Comparison of ENCODE assay signal across 31 cellular contexts in genomic region chr15:57941816-57942215, GRCh38.
A peak's percentile ranks its signal among the peaks of the same experiment; 100 is the strongest.
DNase-seq lines count a peak whose midpoint lies in the region; ATAC-seq, FAIRE-seq and TF ChIP-seq lines count a peak whose summit lies in the region.
"Had no signal": no experiment of that assay in that cellular context is flagged by ENCODE, and none has a peak within 500 bp of the region (broad histone marks: within the 10 kb centered on the region; RNA-seq: fewer than 3 reads in every experiment).

No MANE protein-coding gene starts in this region.

- no peak for ATAC-seq in K562
- ATAC-seq in omental fat pad (ENCODE audit: low FRiP score), result no peak
- ATAC-seq: A549; CD8-positive, alpha-beta T cell had no signal

- H3K9me1 ChIP-seq in K562 (ENCODE audit: control insufficient read depth, insufficient read depth, low read length), result no peaks in the 10 kb centered on the region

- CTCF ChIA-PET in K562 (lab: Yijun Ruan, JAX; ENCODE audit: low intra/inter-chr PET ratio), result no interaction called here

- H3K4me1 ChIP-seq in K562 (replicated peaks in 1 of 2; ENCODE audit: control insufficient read depth in 2 of 2, insufficient read depth in 2 of 2, low read length in 2 of 2) (peaks cover 0 to 3% of the 10 kb centered on the region in 2 experiments; a peak in 2 of 5 replicates), breast epithelium (no peaks in the 10 kb centered on the region)
- H3K4me1 ChIP-seq: A549; BE2C; BLaER1; BLaER1 treated with 17β-estradiol and CSF1 and Interleukin-3, amounts not matched to agents 10 nM and 100 nM; Caco-2 had no signal

- H3K4me2 ChIP-seq in K562 (ENCODE audit: insufficient read depth, low read length), result no peak overlapping the region
- H3K4me2 ChIP-seq: A549; BLaER1; BLaER1 treated with 17β-estradiol and CSF1 and Interleukin-3, amounts not matched to agents 10 nM and 100 nM had no signal

- no peak for TF ChIP-seq CTCF in K562 (IDR thresholded peaks at IDR 0.05 in 2 of 3, conservative IDR thresholded peaks at IDR 0.05 in 1 of 3; ENCODE audit: insufficient read depth in 2 of 3, low read depth in 1 of 3, low read length in 3 of 3)
- no peak for TF ChIP-seq CTCF in bronchial epithelial cell (IDR thresholded peaks at IDR 0.05; ENCODE audit: insufficient read depth, low read length, severe bottlenecking)
- TF ChIP-seq CTCF in breast epithelium (IDR thresholded peaks at IDR 0.05), result no peak
- TF ChIP-seq CTCF in omental fat pad (IDR thresholded peaks at IDR 0.05), result no peak

- no peak overlapping the region for H3K9ac ChIP-seq in K562 (ENCODE audit: insufficient read depth in 1 of 2, low read depth in 2 of 2, low read length in 2 of 2)
- H3K9ac ChIP-seq: BLaER1; BLaER1 treated with 17β-estradiol and CSF1 and Interleukin-3, amounts not matched to agents 10 nM and 100 nM had no signal

- 8% methylated on average over 1 of the region's 1 CpG for WGBS in K562 (ENCODE audit: insufficient coverage, low coverage, missing lambda C conversion rate)

- H3K4me3 ChIP-seq in K562 (no peak overlapping the region), bronchial epithelial cell (ENCODE audit: low read depth, low read length) (no peak overlapping the region), breast epithelium (no peak overlapping the region)
- H3K4me3 ChIP-seq: A549; BLaER1; BLaER1 treated with 17β-estradiol and CSF1 and Interleukin-3, amounts not matched to agents 10 nM and 100 nM had no signal

- TF ChIP-seq EP300 in K562 (IDR thresholded peaks at IDR 0.05; ENCODE audit: low read length), result no peak

- DNase-seq in K562 (ENCODE audit: extremely low read depth in 1 of 4, low spot score in 3 of 4), result no peak
- DNase-seq in bronchial epithelial cell (ENCODE audit: low read depth), result no peak
- no peak for DNase-seq in breast epithelium (ENCODE audit: low spot score in 2 of 2)
- DNase-seq in omental fat pad (ENCODE audit: low spot score), result no peak
- DNase-seq: 8988T; ACHN; AML-193; BE2C; C1 segment of cervical spinal cord; Caco-2; Calu3; CD4-positive, alpha-beta memory T cell; CD4-positive, alpha-beta T cell; CD4-positive, CD25-positive, alpha-beta regulatory T cell; CD8-positive, alpha-beta memory T cell; CD8-positive, alpha-beta T cell; COR-L47; DMS 273 treated with DMSO at 0.1 percent for 48 hours; DMS153; DMS53; DMS79; DMS79 treated with DMSO at 0.1 percent for 48 hours; DND-41; EL had no signal

- POLR2A ChIA-PET in K562 (lab: Yijun Ruan, JAX), result interaction anchor here (2.4 kb wide), 1 partner anchor 10 kb away, joined by 9 read pairs; no protein-coding TSS in a partner anchor

- no peaks in the 10 kb centered on the region for H4K20me1 ChIP-seq in K562 (replicated peaks; ENCODE audit: control insufficient read depth, insufficient read depth, low read length)
- H4K20me1 ChIP-seq: BLaER1; BLaER1 treated with 17β-estradiol and CSF1 and Interleukin-3, amounts not matched to agents 10 nM and 100 nM had no signal

- no peaks in the 10 kb centered on the region for H3K36me3 ChIP-seq in K562 (ENCODE audit: control insufficient read depth, insufficient read depth, low read length)
- H3K36me3 ChIP-seq in bronchial epithelial cell (ENCODE audit: control insufficient read depth, insufficient read depth, low read length), result no peaks in the 10 kb centered on the region
- no peaks in the 10 kb centered on the region for H3K36me3 ChIP-seq in breast epithelium
- H3K36me3 ChIP-seq: BE2C; BLaER1; BLaER1 treated with 17β-estradiol and CSF1 and Interleukin-3, amounts not matched to agents 10 nM and 100 nM had no signal

- intact Hi-C loops in K562 (cut with micrococcal nuclease) (no loop called here), breast epithelium (cut with DNase I; ENCODE audit: low total_unique reads) (no loop called here)

- H3K27ac ChIP-seq in K562 (ENCODE audit: extremely low read depth, low read depth, low read length), result no peak overlapping the region
- H3K27ac ChIP-seq in breast epithelium, result no peak overlapping the region
- H3K27ac ChIP-seq: 22Rv1; A549; BLaER1; BLaER1 treated with 17β-estradiol and CSF1 and Interleukin-3, amounts not matched to agents 10 nM and 100 nM; C4-2B had no signal

- no peaks in the 10 kb centered on the region for H3K79me2 ChIP-seq in K562 (ENCODE audit: control insufficient read depth, insufficient read depth, low read length)

- TF ChIP-seq POLR2A in K562 (conservative IDR thresholded peaks at IDR 0.05) (no peak), breast epithelium (IDR thresholded peaks at IDR 0.05) (no peak)

- no TSS peak for BruUV-seq in K562 (replicated peaks; lab: Mats Ljungman, UMichigan)

- H3K9me3 ChIP-seq in K562 (replicated peaks; ENCODE audit: control insufficient read depth, insufficient read depth, low read depth, low read length) (no peaks in the 10 kb centered on the region), breast epithelium (no peaks in the 10 kb centered on the region)
- H3K9me3 ChIP-seq: A549, BE2C, BLaER1, Caco-2 had no signal

- H3K27me3 ChIP-seq in K562 (ENCODE audit: control insufficient read depth in 2 of 2, insufficient read depth in 2 of 2, low read length in 2 of 2) (peaks cover 11 to 15% of the 10 kb centered on the region in 2 experiments; a peak in 4 of 5 replicates), bronchial epithelial cell (ENCODE audit: control insufficient read depth, insufficient read depth, low read length) (peaks cover 1% of the 10 kb centered on the region), breast epithelium (no peaks in the 10 kb centered on the region)
- H3K27me3 ChIP-seq: BE2C; BLaER1; BLaER1 treated with 17β-estradiol and CSF1 and Interleukin-3, amounts not matched to agents 10 nM and 100 nM had no signal

- TF ChIP-seq RAD21 in K562 (CRISPR knock-in tag; conservative IDR thresholded peaks at IDR 0.05 in 1 of 2, IDR thresholded peaks at IDR 0.05 in 1 of 2), result no peak

- FAIRE-seq in K562 (lab: Jason Lieb, UNC) (no peak), bronchial epithelial cell (lab: Jason Lieb, UNC) (peak; percentile 55)
- FAIRE-seq: A204.1, A549, D721Med had no signal

- in situ Hi-C loops in K562 (cut with MboI), result no loop called here

- H2AFZ ChIP-seq in K562 (ENCODE audit: low read depth, low read length), result no peak overlapping the region

TF ChIP-seq in K562, 482 proteins besides CTCF, POLR2A, EP300 and RAD21:
- no peak for TF ChIP-seq NFIX (CRISPR knock-in tag; IDR thresholded peaks at IDR 0.05; ENCODE audit: low read depth)
- peak; percentile 23; the same call in 1 of the 2 replicates for TF ChIP-seq ARID1B (IDR thresholded peaks at IDR 0.05)
- TF ChIP-seq CTBP1 (IDR thresholded peaks at IDR 0.05; ENCODE audit: borderline replicate concordance), result 0 out of 2 replicates have a peak, but pooled peaks have one; percentile 32
- peak; percentile 31; the same call in 1 of the 2 replicates for TF ChIP-seq JUND (IDR thresholded peaks at IDR 0.05; ENCODE audit: borderline replicate concordance, low read depth, low read length)
- TF ChIP-seq JUND (tag; IDR thresholded peaks at IDR 0.05; ENCODE audit: borderline replicate concordance, low read depth, low read length), result peak; percentile 49; the same call in 1 of the 3 replicates
- TF ChIP-seq SMARCE1 (IDR thresholded peaks at IDR 0.05), result peak; percentile 23; the same call in 1 of the 2 replicates
- no peak for TF ChIP-seq ZNF3 (CRISPR knock-in tag; IDR thresholded peaks at IDR 0.05)
- TF ChIP-seq FOSL1 (tag; conservative IDR thresholded peaks at IDR 0.05), result peak; percentile 56; the same call in 1 of the 2 replicates
- TF ChIP-seq NKRF (IDR thresholded peaks at IDR 0.05; ENCODE audit: borderline replicate concordance), result no peak
- 0 out of 4 replicates have a peak, but pooled peaks of 1 of the 2 experiments have one; percentile 10 for TF ChIP-seq RCOR1 (IDR thresholded peaks at IDR 0.05; ENCODE audit: borderline replicate concordance in 1 of 2, low read depth in 2 of 2, low read length in 2 of 2)
- peak; percentile 24; the same call in 1 of the 2 replicates for TF ChIP-seq SOX6 (IDR thresholded peaks at IDR 0.05)
- TF ChIP-seq FOXA3 (CRISPR knock-in tag; conservative IDR thresholded peaks at IDR 0.05 in 1 of 2, IDR thresholded peaks at IDR 0.05 in 1 of 2), result peak in 1 of 2 experiments; percentile 95; a peak in 2 of 4 replicates
